In genomic region chr5:1122511-1123284, GRCh38 we compare ENCODE assay signal across 24 cellular contexts. TPM values are rescaled to one million over a fixed set of nuclear protein-coding genes. Genes with fewer than 3 reads are reported as not detected.
DNase-seq lines count a peak whose midpoint lies in the region; ATAC-seq, FAIRE-seq and TF ChIP-seq lines count a peak whose summit lies in the region.
"Had no signal": no experiment of that assay in that cellular context is flagged by ENCODE, and none has a peak within 500 bp of the region (broad histone marks: within the 10 kb centered on the region; RNA-seq: fewer than 3 reads in every experiment).

No MANE protein-coding gene starts in this region.

- CTCF ChIA-PET in HepG2 (lab: Yijun Ruan, JAX; ENCODE audit: low intra/inter-chr PET ratio, low total read pairs) = interaction anchor here (1.3 kb wide), 1 partner anchor 45 kb away, joined by 3 read pairs; no protein-coding TSS in a partner anchor

- no peak overlapping the region for H3K9ac ChIP-seq in HepG2 (ENCODE audit: insufficient read depth, low read depth, low read length)

- no peak for TF ChIP-seq EP300 in HepG2 (IDR thresholded peaks at IDR 0.05; ENCODE audit: low read depth in 2 of 2, low read length in 2 of 2)
- no peak for TF ChIP-seq EP300 in HepG2 (CRISPR knock-in tag; IDR thresholded peaks at IDR 0.05; ENCODE audit: borderline replicate concordance)

- H3K36me3 ChIP-seq in HepG2 (replicated peaks in 1 of 2; ENCODE audit: control insufficient read depth in 1 of 2, insufficient read depth in 2 of 2, low read length in 2 of 2) (no peaks in the 10 kb centered on the region), testis (ENCODE audit: low read depth, missing control alignments) (no peaks in the 10 kb centered on the region)
- H3K36me3 ChIP-seq: SJCRH30 had no signal

- H3K9me3 Mint-ChIP-seq in glutamatergic neuron (ENCODE audit: unreplicated experiment) = peaks cover 25% of the 10 kb centered on the region
- H3K9me3 Mint-ChIP-seq: CD4-positive, alpha-beta memory T cell had no signal

- no peak for TF ChIP-seq POLR2A in HepG2 (IDR thresholded peaks at IDR 0.05; ENCODE audit: insufficient read depth in 1 of 2, low read depth in 2 of 2, low read length in 2 of 2)
- TF ChIP-seq POLR2A in testis (IDR thresholded peaks at IDR 0.05) = no peak

- H3K4me2 ChIP-seq in HepG2 (ENCODE audit: low read depth, low read length) = no peak overlapping the region

- H3K27me3 ChIP-seq in HepG2 (ENCODE audit: control insufficient read depth in 1 of 2, insufficient read depth in 2 of 2, low read length in 2 of 2) (peaks cover 16 to 86% of the 10 kb centered on the region in 2 experiments), testis (no peaks in the 10 kb centered on the region)
- H3K27me3 ChIP-seq: SJCRH30 had no signal

- no peaks in the 10 kb centered on the region for H3K79me2 ChIP-seq in HepG2 (ENCODE audit: insufficient read depth, low read length)

- WGBS in HepG2 (ENCODE audit: low lambda C conversion rate) = 62% methylated on average over 31 of the region's 34 CpGs
- WGBS in testis, 2 donors = 70 to 92% methylated on average over 20 to 34 of the region's 34 CpGs

- H3K4me1 ChIP-seq in HepG2 (ENCODE audit: insufficient read depth, low read length) (peaks cover 66% of the 10 kb centered on the region), testis (peaks cover 59% of the 10 kb centered on the region)

- POLR2A ChIA-PET in HepG2 (lab: Yijun Ruan, JAX) = interaction anchor here (0.8 to 3.2 kb wide), 4 partner anchors 10 to 17 kb away, joined by 3 to 21 read pairs (median 6); no protein-coding TSS in a partner anchor

- TF ChIP-seq CTCF in glutamatergic neuron (IDR thresholded peaks at IDR 0.05; ENCODE audit: partially characterized antibody, unreplicated experiment) = no peak
- TF ChIP-seq CTCF in HepG2 (CRISPR knock-in tag; IDR thresholded peaks at IDR 0.05) = no peak
- TF ChIP-seq CTCF in testis (IDR thresholded peaks at IDR 0.05) = no peak

- H3K9me3 ChIP-seq in HepG2 (ENCODE audit: low read length) = no peaks in the 10 kb centered on the region
- no peaks in the 10 kb centered on the region for H3K9me3 ChIP-seq in testis
- H3K9me3 ChIP-seq: SJCRH30 had no signal

- DNase-seq in glutamatergic neuron = no peak
- DNase-seq in left cardiac atrium = peak; percentile 74
- no peak for DNase-seq in HepG2 (ENCODE audit: low spot score)
- DNase-seq in testis = peak; percentile 77
- DNase-seq in NCI-H69 (lab: John Stamatoyannopoulos, UW) = no peak
- DNase-seq in retina = no peak
- no peak for DNase-seq in medulla oblongata (ENCODE audit: extremely low spot score)
- DNase-seq: C1 segment of cervical spinal cord; CD4-positive, alpha-beta memory T cell; COR-L47; DMS53; Karpas-422; NCI-H1092 treated with DMSO at 0.1 percent for 48 hours; NCI-H1436; NCI-H187; NCI-H2081 treated with DMSO at 0.1 percent for 48 hours; NCI-H524; NCI-H774; SJCRH30 had no signal

- in situ Hi-C loops in HepG2 (cut with HindIII; ENCODE audit: extremely low pct_ligation_motif_present, low pct_unique_long_range_greater_than_20kb) = no loop called here

- peak overlapping the region; percentile 76 for H3K27ac Mint-ChIP-seq in glutamatergic neuron (ENCODE audit: unreplicated experiment)
- H3K27ac Mint-ChIP-seq: CD4-positive, alpha-beta memory T cell had no signal

- no peak for FAIRE-seq in HepG2 (lab: Jason Lieb, UNC)
- FAIRE-seq: A204.1, H54, RCC 7860 had no signal

- H3K4me3 Mint-ChIP-seq in glutamatergic neuron (ENCODE audit: unreplicated experiment) = no peak overlapping the region
- H3K4me3 Mint-ChIP-seq: CD4-positive, alpha-beta memory T cell had no signal

- H3K4me1 Mint-ChIP-seq in glutamatergic neuron (ENCODE audit: low read depth, unreplicated experiment) = peaks cover 41% of the 10 kb centered on the region

- TF ChIP-seq RAD21 in HepG2 (CRISPR knock-in tag; IDR thresholded peaks at IDR 0.05) = no peak

- H2AFZ ChIP-seq in HepG2 (ENCODE audit: low read length) = no peak overlapping the region

- no peaks in the 10 kb centered on the region for H4K20me1 ChIP-seq in HepG2 (ENCODE audit: insufficient read depth, low read length)

- no peaks in the 10 kb centered on the region for H3K36me3 Mint-ChIP-seq in glutamatergic neuron (ENCODE audit: unreplicated experiment)
- H3K36me3 Mint-ChIP-seq: CD4-positive, alpha-beta memory T cell had no signal

- peaks cover 20% of the 10 kb centered on the region for H3K27me3 Mint-ChIP-seq in glutamatergic neuron (ENCODE audit: unreplicated experiment)

- no TSS peak for BruUV-seq in HepG2 (replicated peaks; lab: Mats Ljungman, UMichigan)

- H3K4me3 ChIP-seq in HepG2 (replicated peaks in 1 of 3; ENCODE audit: insufficient read depth in 1 of 3, low read depth in 2 of 3, low read length in 3 of 3) = no peak overlapping the region
- H3K4me3 ChIP-seq in testis = no peak overlapping the region
- H3K4me3 ChIP-seq: SJCRH30 had no signal

- no peak overlapping the region for H3K27ac ChIP-seq in HepG2 (ENCODE audit: extremely low read length, insufficient read depth, low read length)
- peak overlapping the region; percentile 53 to 63 for H3K27ac ChIP-seq in testis

- intact Hi-C loops in left cardiac atrium (cut with DNase I) = no loop called here
- intact Hi-C loops in HepG2 (cut with micrococcal nuclease; ENCODE audit: unreplicated experiment) = no loop called here
- intact Hi-C loops in testis (cut with DNase I; ENCODE audit: low total_unique reads) = no loop called here

- ATAC-seq in left cardiac atrium = peak; percentile 37 to 51
- ATAC-seq in HepG2 = no peak
- no peak for ATAC-seq in HG03460 (IDR thresholded peaks at IDR 0.05; ENCODE audit: unreplicated experiment)
- ATAC-seq: SK-N-SH treated with all-trans-retinoic acid at 6 μM for 48 hours had no signal

TF ChIP-seq in HepG2, 621 proteins besides CTCF, POLR2A, EP300 and RAD21:
- TF ChIP-seq, protein P1, sequence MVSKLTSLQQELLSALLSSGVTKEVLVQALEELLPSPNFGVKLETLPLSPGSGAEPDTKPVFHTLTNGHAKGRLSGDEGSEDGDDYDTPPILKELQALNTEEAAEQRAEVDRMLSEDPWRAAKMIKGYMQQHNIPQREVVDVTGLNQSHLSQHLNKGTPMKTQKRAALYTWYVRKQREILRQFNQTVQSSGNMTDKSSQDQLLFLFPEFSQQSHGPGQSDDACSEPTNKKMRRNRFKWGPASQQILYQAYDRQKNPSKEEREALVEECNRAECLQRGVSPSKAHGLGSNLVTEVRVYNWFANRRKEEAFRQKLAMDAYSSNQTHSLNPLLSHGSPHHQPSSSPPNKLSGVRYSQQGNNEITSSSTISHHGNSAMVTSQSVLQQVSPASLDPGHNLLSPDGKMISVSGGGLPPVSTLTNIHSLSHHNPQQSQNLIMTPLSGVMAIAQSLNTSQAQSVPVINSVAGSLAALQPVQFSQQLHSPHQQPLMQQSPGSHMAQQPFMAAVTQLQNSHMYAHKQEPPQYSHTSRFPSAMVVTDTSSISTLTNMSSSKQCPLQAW (CRISPR knock-in tag; IDR thresholded peaks at IDR 0.05) = no peak
- TF ChIP-seq, protein P2, sequence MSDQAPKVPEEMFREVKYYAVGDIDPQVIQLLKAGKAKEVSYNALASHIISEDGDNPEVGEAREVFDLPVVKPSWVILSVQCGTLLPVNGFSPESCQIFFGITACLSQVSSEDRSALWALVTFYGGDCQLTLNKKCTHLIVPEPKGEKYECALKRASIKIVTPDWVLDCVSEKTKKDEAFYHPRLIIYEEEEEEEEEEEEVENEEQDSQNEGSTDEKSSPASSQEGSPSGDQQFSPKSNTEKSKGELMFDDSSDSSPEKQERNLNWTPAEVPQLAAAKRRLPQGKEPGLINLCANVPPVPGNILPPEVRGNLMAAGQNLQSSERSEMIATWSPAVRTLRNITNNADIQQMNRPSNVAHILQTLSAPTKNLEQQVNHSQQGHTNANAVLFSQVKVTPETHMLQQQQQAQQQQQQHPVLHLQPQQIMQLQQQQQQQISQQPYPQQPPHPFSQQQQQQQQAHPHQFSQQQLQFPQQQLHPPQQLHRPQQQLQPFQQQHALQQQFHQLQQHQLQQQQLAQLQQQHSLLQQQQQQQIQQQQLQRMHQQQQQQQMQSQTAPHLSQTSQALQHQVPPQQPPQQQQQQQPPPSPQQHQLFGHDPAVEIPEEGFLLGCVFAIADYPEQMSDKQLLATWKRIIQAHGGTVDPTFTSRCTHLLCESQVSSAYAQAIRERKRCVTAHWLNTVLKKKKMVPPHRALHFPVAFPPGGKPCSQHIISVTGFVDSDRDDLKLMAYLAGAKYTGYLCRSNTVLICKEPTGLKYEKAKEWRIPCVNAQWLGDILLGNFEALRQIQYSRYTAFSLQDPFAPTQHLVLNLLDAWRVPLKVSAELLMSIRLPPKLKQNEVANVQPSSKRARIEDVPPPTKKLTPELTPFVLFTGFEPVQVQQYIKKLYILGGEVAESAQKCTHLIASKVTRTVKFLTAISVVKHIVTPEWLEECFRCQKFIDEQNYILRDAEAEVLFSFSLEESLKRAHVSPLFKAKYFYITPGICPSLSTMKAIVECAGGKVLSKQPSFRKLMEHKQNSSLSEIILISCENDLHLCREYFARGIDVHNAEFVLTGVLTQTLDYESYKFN (CRISPR knock-in tag; conservative IDR thresholded peaks at IDR 0.05) = 0 out of 2 replicates have a peak, but pooled peaks have one; percentile 13
TF ChIP-seq in HepG2: peak in this region for 1.

RNA-seq across cellular contexts. Expression of gene SLC12A7, which starts 10.8 kb away (rescaled TPM):
- total RNA-seq in glutamatergic neuron (ENCODE audit: unreplicated experiment) (147 TPM), left cardiac atrium (10 to 100 TPM; 53.7 to 54.1 TPM), HepG2 (2016; rRNA removed; fragmentation: Illumina TruSeq; extraction: Trizol) (7.4 and 14.0 TPM in 2 replicates), testis (100 to 1,000 TPM; 168 to 212 TPM)
- 9.5 and 12.5 TPM in 2 replicates for total RNA-seq in HepG2 (2016; cell fraction: cytosol; rRNA removed; fragmentation: Illumina TruSeq; extraction: Trizol; ENCODE audit: low read depth)
- 5.2 and 15.7 TPM in 2 replicates for total RNA-seq in HepG2 (2016; cell fraction: insoluble cytoplasmic fraction; rRNA removed; fragmentation: Illumina TruSeq; extraction: Trizol)
- 6.9 and 7.7 TPM in 2 replicates for total RNA-seq in HepG2 (2016; cell fraction: membrane; rRNA removed; fragmentation: Illumina TruSeq; extraction: Trizol)
- 21.8 and 25.8 TPM in 2 replicates for total RNA-seq in HepG2 (2016; cell fraction: nucleus; rRNA removed; fragmentation: Illumina TruSeq; extraction: Trizol)
- polyA plus RNA-seq in HepG2 (2011; rRNA removed) (18.5 and 25.6 TPM in 2 replicates), testis (ENCODE audit: insufficient read depth, low read depth, low replicate concordance) (73.2 TPM)
- polyA plus RNA-seq in HepG2 (2011; cell fraction: cytosol; rRNA removed) = 11.8 and 15.1 TPM in 2 replicates
- 164 and 213 TPM in 2 replicates for polyA plus RNA-seq in HepG2 (2011; cell fraction: nucleus; rRNA removed)
- 28.2 and 30.9 TPM in 2 replicates for polyA plus RNA-seq in HepG2 (2012)
- 1.4 and 1.6 TPM in 2 replicates for polyA plus RNA-seq in HepG2 (2016; cell fraction: cytosol; fragmentation: Illumina TruSeq; extraction: Trizol; ENCODE audit: low read depth)
- 6.3 and 7.6 TPM in 2 replicates for polyA plus RNA-seq in HepG2 (2016; cell fraction: insoluble cytoplasmic fraction; fragmentation: Illumina TruSeq; extraction: Trizol; ENCODE audit: low read depth)
- 3.2 and 3.7 TPM in 2 replicates for polyA plus RNA-seq in HepG2 (2016; cell fraction: membrane; fragmentation: Illumina TruSeq; extraction: Trizol; ENCODE audit: low read depth)
- polyA plus RNA-seq in HepG2 (2016; cell fraction: nucleus; fragmentation: Illumina TruSeq; extraction: Trizol; ENCODE audit: insufficient read depth, low read depth) = 88.5 and 93.5 TPM in 2 replicates
- 6.3 and 47.1 TPM in 2 replicates for polyA minus RNA-seq in HepG2 (2011; rRNA and poly(A)+ RNA removed; ENCODE audit: low replicate concordance)
- polyA minus RNA-seq in HepG2 (2011; cell fraction: cytosol; rRNA and poly(A)+ RNA removed) = 14.7 and 16.2 TPM in 2 replicates
- 40.3 and 44.4 TPM in 2 replicates for polyA minus RNA-seq in HepG2 (2011; cell fraction: nucleus; rRNA and poly(A)+ RNA removed)

Comparison
In these comparisons a context has a peak if more than half of its experiments do, and no peak if none do; other contexts are left out.
1. DNase-seq: peak in left cardiac atrium (single experiment) and testis (single experiment); none in glutamatergic neuron (single experiment), HepG2 (single experiment), NCI-H69 (single experiment), retina (single experiment) and medulla oblongata (single experiment).
2. ATAC-seq: peak in left cardiac atrium (2 of 2); none in HepG2 (single experiment) and HG03460 (single experiment).